In the genomic region with DNA sequence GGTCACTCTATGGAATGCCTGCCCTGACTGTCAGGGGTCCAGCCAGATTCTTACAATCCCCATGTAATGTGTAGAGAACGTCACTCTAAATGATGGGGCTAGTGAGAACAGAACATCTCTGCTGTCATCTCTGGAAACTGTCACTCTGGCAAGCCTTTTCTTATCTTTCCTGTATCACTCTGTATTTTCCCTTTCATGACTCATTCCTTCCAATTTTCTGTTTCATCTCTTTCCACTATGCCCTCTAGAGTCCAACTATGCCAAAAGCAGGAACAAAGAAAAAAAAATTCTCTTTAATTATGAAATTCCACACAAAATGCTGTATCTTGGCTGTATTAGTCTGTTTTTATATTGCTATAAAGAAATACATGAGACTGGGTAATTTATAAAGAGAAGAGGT, we compare ENCODE assay signal across 2 cellular contexts.
TF ChIP-seq lines count a peak whose summit lies in the region.

No MANE protein-coding gene starts in this region.

TF ChIP-seq in SK-N-SH, 30 proteins besides CTCF, POLR2A, EP300 and RAD21 (continued from another document):
- TF ChIP-seq, protein P1, sequence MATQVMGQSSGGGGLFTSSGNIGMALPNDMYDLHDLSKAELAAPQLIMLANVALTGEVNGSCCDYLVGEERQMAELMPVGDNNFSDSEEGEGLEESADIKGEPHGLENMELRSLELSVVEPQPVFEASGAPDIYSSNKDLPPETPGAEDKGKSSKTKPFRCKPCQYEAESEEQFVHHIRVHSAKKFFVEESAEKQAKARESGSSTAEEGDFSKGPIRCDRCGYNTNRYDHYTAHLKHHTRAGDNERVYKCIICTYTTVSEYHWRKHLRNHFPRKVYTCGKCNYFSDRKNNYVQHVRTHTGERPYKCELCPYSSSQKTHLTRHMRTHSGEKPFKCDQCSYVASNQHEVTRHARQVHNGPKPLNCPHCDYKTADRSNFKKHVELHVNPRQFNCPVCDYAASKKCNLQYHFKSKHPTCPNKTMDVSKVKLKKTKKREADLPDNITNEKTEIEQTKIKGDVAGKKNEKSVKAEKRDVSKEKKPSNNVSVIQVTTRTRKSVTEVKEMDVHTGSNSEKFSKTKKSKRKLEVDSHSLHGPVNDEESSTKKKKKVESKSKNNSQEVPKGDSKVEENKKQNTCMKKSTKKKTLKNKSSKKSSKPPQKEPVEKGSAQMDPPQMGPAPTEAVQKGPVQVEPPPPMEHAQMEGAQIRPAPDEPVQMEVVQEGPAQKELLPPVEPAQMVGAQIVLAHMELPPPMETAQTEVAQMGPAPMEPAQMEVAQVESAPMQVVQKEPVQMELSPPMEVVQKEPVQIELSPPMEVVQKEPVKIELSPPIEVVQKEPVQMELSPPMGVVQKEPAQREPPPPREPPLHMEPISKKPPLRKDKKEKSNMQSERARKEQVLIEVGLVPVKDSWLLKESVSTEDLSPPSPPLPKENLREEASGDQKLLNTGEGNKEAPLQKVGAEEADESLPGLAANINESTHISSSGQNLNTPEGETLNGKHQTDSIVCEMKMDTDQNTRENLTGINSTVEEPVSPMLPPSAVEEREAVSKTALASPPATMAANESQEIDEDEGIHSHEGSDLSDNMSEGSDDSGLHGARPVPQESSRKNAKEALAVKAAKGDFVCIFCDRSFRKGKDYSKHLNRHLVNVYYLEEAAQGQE (IDR thresholded peaks at IDR 0.05; ENCODE audit: low read depth, low read length), result no peak
- TF ChIP-seq TEAD4 (IDR thresholded peaks at IDR 0.05; ENCODE audit: borderline replicate concordance, insufficient read depth), result no peak
- no peak for TF ChIP-seq YY1 (IDR thresholded peaks at IDR 0.05; ENCODE audit: low read depth)

TF ChIP-seq in SK-N-SH treated with all-trans-retinoic acid at 6 μM for 48 hours, 23 proteins besides CTCF, POLR2A, EP300 and RAD21 (continued from another document):
- TF ChIP-seq, protein P2, sequence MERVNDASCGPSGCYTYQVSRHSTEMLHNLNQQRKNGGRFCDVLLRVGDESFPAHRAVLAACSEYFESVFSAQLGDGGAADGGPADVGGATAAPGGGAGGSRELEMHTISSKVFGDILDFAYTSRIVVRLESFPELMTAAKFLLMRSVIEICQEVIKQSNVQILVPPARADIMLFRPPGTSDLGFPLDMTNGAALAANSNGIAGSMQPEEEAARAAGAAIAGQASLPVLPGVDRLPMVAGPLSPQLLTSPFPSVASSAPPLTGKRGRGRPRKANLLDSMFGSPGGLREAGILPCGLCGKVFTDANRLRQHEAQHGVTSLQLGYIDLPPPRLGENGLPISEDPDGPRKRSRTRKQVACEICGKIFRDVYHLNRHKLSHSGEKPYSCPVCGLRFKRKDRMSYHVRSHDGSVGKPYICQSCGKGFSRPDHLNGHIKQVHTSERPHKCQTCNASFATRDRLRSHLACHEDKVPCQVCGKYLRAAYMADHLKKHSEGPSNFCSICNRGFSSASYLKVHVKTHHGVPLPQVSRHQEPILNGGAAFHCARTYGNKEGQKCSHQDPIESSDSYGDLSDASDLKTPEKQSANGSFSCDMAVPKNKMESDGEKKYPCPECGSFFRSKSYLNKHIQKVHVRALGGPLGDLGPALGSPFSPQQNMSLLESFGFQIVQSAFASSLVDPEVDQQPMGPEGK (CRISPR knock-in tag; IDR thresholded peaks at IDR 0.05; ENCODE audit: borderline replicate concordance), result no peak
- no peak for TF ChIP-seq OSR1 (CRISPR knock-in tag; IDR thresholded peaks at IDR 0.05)
- no peak for TF ChIP-seq ISL1 (CRISPR knock-in tag; IDR thresholded peaks at IDR 0.05)
- TF ChIP-seq SNAI2 (CRISPR knock-in tag; IDR thresholded peaks at IDR 0.05), result no peak
- no peak for TF ChIP-seq GLIS3 (CRISPR knock-in tag; IDR thresholded peaks at IDR 0.05)
- TF ChIP-seq ZNF565 (CRISPR knock-in tag; conservative IDR thresholded peaks at IDR 0.05; ENCODE audit: low read depth), result no peak
- TF ChIP-seq ZC3H10 (CRISPR knock-in tag; IDR thresholded peaks at IDR 0.05), result no peak
- TF ChIP-seq BACH2 (CRISPR knock-in tag; IDR thresholded peaks at IDR 0.05; ENCODE audit: borderline replicate concordance), result no peak
- TF ChIP-seq, protein P3, sequence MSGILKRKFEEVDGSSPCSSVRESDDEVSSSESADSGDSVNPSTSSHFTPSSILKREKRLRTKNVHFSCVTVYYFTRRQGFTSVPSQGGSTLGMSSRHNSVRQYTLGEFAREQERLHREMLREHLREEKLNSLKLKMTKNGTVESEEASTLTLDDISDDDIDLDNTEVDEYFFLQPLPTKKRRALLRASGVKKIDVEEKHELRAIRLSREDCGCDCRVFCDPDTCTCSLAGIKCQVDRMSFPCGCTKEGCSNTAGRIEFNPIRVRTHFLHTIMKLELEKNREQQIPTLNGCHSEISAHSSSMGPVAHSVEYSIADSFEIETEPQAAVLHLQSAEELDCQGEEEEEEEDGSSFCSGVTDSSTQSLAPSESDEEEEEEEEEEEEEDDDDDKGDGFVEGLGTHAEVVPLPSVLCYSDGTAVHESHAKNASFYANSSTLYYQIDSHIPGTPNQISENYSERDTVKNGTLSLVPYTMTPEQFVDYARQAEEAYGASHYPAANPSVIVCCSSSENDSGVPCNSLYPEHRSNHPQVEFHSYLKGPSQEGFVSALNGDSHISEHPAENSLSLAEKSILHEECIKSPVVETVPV (CRISPR knock-in tag; IDR thresholded peaks at IDR 0.05), result no peak
- no peak for TF ChIP-seq CSDC2 (CRISPR knock-in tag; IDR thresholded peaks at IDR 0.05)
- TF ChIP-seq ESRRG (CRISPR knock-in tag; IDR thresholded peaks at IDR 0.05), result no peak
- TF ChIP-seq ZFP3 (CRISPR knock-in tag; IDR thresholded peaks at IDR 0.05), result no peak
- TF ChIP-seq ZNF70 (CRISPR knock-in tag; IDR thresholded peaks at IDR 0.05), result no peak
- no peak for TF ChIP-seq ZNF8 (CRISPR knock-in tag; IDR thresholded peaks at IDR 0.05)
